ENCODE assay signal across 25 cellular contexts in genomic region chrX:26466387-26466786, GRCh38.
"Had no signal": no experiment of that assay in that cellular context is flagged by ENCODE, and none has a peak within 500 bp of the region (broad histone marks: within the 10 kb centered on the region; RNA-seq: fewer than 3 reads in every experiment).

No MANE protein-coding gene starts in this region.

- H3K9me3 Mint-ChIP-seq: effector memory CD8-positive, alpha-beta T cell had no signal

- H3K79me2 ChIP-seq: hepatocyte had no signal

- FAIRE-seq: endometrium, frontal cortex had no signal

- H3K27me3 ChIP-seq: colonic mucosa, esophagus muscularis mucosa, foreskin keratinocyte, gastroesophageal sphincter, heart left ventricle, hepatocyte, left lung had no signal

- H2AFZ ChIP-seq: hepatocyte had no signal

- H3K4me1 Mint-ChIP-seq: endodermal cell, immature natural killer cell, mesothelial cell of epicardium, naive B cell had no signal

- DNase-seq: colonic mucosa; cortex of kidney; effector CD8-positive, alpha-beta T cell; effector memory CD8-positive, alpha-beta T cell; endodermal cell; foreskin keratinocyte; heart left ventricle; hypothalamus; immature natural killer cell; islet precursor cell; left cardiac atrium; left lung; left ventricle myocardium superior; lower lobe of right lung; mesenchymal stem cell; mucosa of descending colon; naive B cell had no signal

- H3K27ac ChIP-seq: colonic mucosa, epithelial cell of prostate, esophagus muscularis mucosa, foreskin keratinocyte, gastroesophageal sphincter, heart left ventricle, hepatocyte, left lung, lower lobe of right lung had no signal

- H3K27me3 Mint-ChIP-seq: dendritic cell treated with granulocyte-macrophage colony-stimulating factor and Interleukin-4, amounts not matched to agents 40 ng/mL and 50 ng/mL, for 4 days; effector memory CD8-positive, alpha-beta T cell; naive B cell had no signal

- ATAC-seq: effector memory CD8-positive, alpha-beta T cell; foreskin keratinocyte; gastroesophageal sphincter; heart left ventricle; left cardiac atrium; left lung; left ventricle myocardium superior; lower lobe of right lung; mucosa of descending colon had no signal

- H3K36me3 Mint-ChIP-seq: immature natural killer cell, mesothelial cell of epicardium, naive B cell had no signal

- H3K4me1 ChIP-seq: colonic mucosa, esophagus muscularis mucosa, foreskin keratinocyte, gastroesophageal sphincter, heart left ventricle, left lung, lower lobe of right lung had no signal

- H3K9me3 ChIP-seq: colonic mucosa, esophagus muscularis mucosa, gastroesophageal sphincter, heart left ventricle, lower lobe of right lung, mucosa of descending colon had no signal

- H3K4me3 ChIP-seq: colonic mucosa, esophagus muscularis mucosa, gastroesophageal sphincter, heart left ventricle, hepatocyte, left lung, lower lobe of right lung, mucosa of descending colon had no signal

- H3K4me2 ChIP-seq: hepatocyte had no signal

- H3K36me3 ChIP-seq: colonic mucosa, esophagus muscularis mucosa, gastroesophageal sphincter, heart left ventricle, left lung, lower lobe of right lung had no signal

- H3K4me3 Mint-ChIP-seq: dendritic cell treated with granulocyte-macrophage colony-stimulating factor and Interleukin-4, amounts not matched to agents 40 ng/mL and 50 ng/mL, for 4 days; effector memory CD8-positive, alpha-beta T cell; endodermal cell; immature natural killer cell; mesothelial cell of epicardium; naive B cell had no signal
